ENCODE assay signal across 1 cellular context in genomic region chr17:82418001-82418986, GRCh38.
TF ChIP-seq lines count a peak whose summit lies in the region.

TSS of gene HEXD (plus strand) at chr17:82418347. CDS start at chr17:82419800, 1,453 bp downstream.
A gene with protein sequence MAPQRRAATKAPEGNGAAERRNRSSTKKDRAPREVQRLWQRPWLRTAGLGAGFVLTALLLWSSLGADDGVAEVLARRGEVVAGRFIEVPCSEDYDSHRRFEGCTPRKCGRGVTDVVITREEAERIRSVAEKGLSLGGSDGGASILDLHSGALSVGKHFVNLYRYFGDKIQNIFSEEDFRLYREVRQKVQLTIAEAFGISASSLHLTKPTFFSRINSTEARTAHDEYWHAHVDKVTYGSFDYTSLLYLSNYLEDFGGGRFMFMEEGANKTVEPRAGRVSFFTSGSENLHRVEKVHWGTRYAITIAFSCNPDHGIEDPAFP (minus strand): TSS chr17:82418586. CDS start chr17:82418485, 101 bp downstream.

TF ChIP-seq in HEK293, 187 proteins besides CTCF, POLR2A, EP300 and RAD21 (continued from another document and continues in another):
- no peak; the same call in 1 of the 2 replicates for TF ChIP-seq ZNF626 (tag by site-specific recombination; IDR thresholded peaks at IDR 0.05)
- no peak for TF ChIP-seq FEZF1 (tag by site-specific recombination; IDR thresholded peaks at IDR 0.05)
- peak; percentile 95 for TF ChIP-seq PBX3 (CRISPR knock-in tag; IDR thresholded peaks at IDR 0.05)
- no peak for TF ChIP-seq ZNF174 (tag by site-specific recombination; IDR thresholded peaks at IDR 0.05)
- no peak for TF ChIP-seq KLF7 (tag by site-specific recombination; IDR thresholded peaks at IDR 0.05; ENCODE audit: borderline replicate concordance)
- no peak for TF ChIP-seq ZNF585B (tag by site-specific recombination; IDR thresholded peaks at IDR 0.05)
- TF ChIP-seq ZSCAN23 (tag by site-specific recombination; IDR thresholded peaks at IDR 0.05) = no peak
- TF ChIP-seq KLF8 (tag by site-specific recombination; IDR thresholded peaks at IDR 0.05) = peak; percentile 58; the same call in 1 of the 2 replicates
- TF ChIP-seq, protein P1, sequence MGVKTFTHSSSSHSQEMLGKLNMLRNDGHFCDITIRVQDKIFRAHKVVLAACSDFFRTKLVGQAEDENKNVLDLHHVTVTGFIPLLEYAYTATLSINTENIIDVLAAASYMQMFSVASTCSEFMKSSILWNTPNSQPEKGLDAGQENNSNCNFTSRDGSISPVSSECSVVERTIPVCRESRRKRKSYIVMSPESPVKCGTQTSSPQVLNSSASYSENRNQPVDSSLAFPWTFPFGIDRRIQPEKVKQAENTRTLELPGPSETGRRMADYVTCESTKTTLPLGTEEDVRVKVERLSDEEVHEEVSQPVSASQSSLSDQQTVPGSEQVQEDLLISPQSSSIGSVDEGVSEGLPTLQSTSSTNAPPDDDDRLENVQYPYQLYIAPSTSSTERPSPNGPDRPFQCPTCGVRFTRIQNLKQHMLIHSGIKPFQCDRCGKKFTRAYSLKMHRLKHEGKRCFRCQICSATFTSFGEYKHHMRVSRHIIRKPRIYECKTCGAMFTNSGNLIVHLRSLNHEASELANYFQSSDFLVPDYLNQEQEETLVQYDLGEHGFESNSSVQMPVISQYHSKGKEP (tag by site-specific recombination; IDR thresholded peaks at IDR 0.05) = peak; percentile 62; the same call in 1 of the 2 replicates
- no peak for TF ChIP-seq ZNF514 (tag by site-specific recombination; IDR thresholded peaks at IDR 0.05)
- TF ChIP-seq ZNF302 (tag by site-specific recombination; IDR thresholded peaks at IDR 0.05; ENCODE audit: low read depth) = no peak
- no peak for TF ChIP-seq ZNF266 (tag by site-specific recombination; IDR thresholded peaks at IDR 0.05; ENCODE audit: low read depth)
- TF ChIP-seq, protein P2, sequence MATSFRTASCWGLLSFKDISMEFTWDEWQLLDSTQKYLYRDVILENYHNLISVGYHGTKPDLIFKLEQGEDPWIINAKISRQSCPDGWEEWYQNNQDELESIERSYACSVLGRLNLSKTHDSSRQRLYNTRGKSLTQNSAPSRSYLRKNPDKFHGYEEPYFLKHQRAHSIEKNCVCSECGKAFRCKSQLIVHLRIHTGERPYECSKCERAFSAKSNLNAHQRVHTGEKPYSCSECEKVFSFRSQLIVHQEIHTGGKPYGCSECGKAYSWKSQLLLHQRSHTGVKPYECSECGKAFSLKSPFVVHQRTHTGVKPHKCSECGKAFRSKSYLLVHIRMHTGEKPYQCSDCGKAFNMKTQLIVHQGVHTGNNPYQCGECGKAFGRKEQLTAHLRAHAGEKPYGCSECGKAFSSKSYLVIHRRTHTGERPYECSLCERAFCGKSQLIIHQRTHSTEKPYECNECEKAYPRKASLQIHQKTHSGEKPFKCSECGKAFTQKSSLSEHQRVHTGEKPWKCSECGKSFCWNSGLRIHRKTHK (tag by site-specific recombination; IDR thresholded peaks at IDR 0.05) = no peak
- TF ChIP-seq ZEB2 (tag by site-specific recombination; IDR thresholded peaks at IDR 0.05) = no peak
- no peak; the same call in 1 of the 2 replicates for TF ChIP-seq ZBTB17 (tag by site-specific recombination; IDR thresholded peaks at IDR 0.05)
- no peak for TF ChIP-seq GLI2 (tag by site-specific recombination; IDR thresholded peaks at IDR 0.05; ENCODE audit: borderline replicate concordance, low read depth)
- no peak for TF ChIP-seq ZBTB49 (tag by site-specific recombination; IDR thresholded peaks at IDR 0.05; ENCODE audit: low read depth)
- no peak; the same call in 1 of the 2 replicates for TF ChIP-seq KLF1 (tag by site-specific recombination; IDR thresholded peaks at IDR 0.05)
- TF ChIP-seq ZNF416 (tag by site-specific recombination; IDR thresholded peaks at IDR 0.05) = no peak
- peak; percentile 10 for TF ChIP-seq ZNF510 (tag by site-specific recombination; IDR thresholded peaks at IDR 0.05; ENCODE audit: insufficient replicate concordance)
- TF ChIP-seq ZNF311 (tag by site-specific recombination; IDR thresholded peaks at IDR 0.05; ENCODE audit: borderline replicate concordance) = no peak
- TF ChIP-seq MYNN (tag by site-specific recombination; IDR thresholded peaks at IDR 0.05; ENCODE audit: borderline replicate concordance) = no peak
- TF ChIP-seq PRDM2 (tag by site-specific recombination; IDR thresholded peaks at IDR 0.05; ENCODE audit: borderline replicate concordance) = no peak
- TF ChIP-seq, protein P3, sequence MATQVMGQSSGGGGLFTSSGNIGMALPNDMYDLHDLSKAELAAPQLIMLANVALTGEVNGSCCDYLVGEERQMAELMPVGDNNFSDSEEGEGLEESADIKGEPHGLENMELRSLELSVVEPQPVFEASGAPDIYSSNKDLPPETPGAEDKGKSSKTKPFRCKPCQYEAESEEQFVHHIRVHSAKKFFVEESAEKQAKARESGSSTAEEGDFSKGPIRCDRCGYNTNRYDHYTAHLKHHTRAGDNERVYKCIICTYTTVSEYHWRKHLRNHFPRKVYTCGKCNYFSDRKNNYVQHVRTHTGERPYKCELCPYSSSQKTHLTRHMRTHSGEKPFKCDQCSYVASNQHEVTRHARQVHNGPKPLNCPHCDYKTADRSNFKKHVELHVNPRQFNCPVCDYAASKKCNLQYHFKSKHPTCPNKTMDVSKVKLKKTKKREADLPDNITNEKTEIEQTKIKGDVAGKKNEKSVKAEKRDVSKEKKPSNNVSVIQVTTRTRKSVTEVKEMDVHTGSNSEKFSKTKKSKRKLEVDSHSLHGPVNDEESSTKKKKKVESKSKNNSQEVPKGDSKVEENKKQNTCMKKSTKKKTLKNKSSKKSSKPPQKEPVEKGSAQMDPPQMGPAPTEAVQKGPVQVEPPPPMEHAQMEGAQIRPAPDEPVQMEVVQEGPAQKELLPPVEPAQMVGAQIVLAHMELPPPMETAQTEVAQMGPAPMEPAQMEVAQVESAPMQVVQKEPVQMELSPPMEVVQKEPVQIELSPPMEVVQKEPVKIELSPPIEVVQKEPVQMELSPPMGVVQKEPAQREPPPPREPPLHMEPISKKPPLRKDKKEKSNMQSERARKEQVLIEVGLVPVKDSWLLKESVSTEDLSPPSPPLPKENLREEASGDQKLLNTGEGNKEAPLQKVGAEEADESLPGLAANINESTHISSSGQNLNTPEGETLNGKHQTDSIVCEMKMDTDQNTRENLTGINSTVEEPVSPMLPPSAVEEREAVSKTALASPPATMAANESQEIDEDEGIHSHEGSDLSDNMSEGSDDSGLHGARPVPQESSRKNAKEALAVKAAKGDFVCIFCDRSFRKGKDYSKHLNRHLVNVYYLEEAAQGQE (tag by site-specific recombination; IDR thresholded peaks at IDR 0.05) = no peak
- no peak for TF ChIP-seq ZNF274 (IDR thresholded peaks at IDR 0.05; ENCODE audit: low read length)
- no peak for TF ChIP-seq ZNF274 (tag by site-specific recombination; IDR thresholded peaks at IDR 0.05; ENCODE audit: borderline replicate concordance)
- no peak for TF ChIP-seq ZXDB (tag by site-specific recombination; IDR thresholded peaks at IDR 0.05)
- no peak for TF ChIP-seq HOXA7 (CRISPR knock-in tag; IDR thresholded peaks at IDR 0.05; ENCODE audit: borderline replicate concordance)
- no peak for TF ChIP-seq ZNF148 (tag by site-specific recombination; IDR thresholded peaks at IDR 0.05; ENCODE audit: borderline replicate concordance)
- TF ChIP-seq ZNF404 (tag by site-specific recombination; IDR thresholded peaks at IDR 0.05) = no peak
- TF ChIP-seq ZNF114 (tag by site-specific recombination; IDR thresholded peaks at IDR 0.05) = no peak
- peak; percentile 5 for TF ChIP-seq ZNF335 (tag by site-specific recombination; conservative IDR thresholded peaks at IDR 0.05)
- TF ChIP-seq SALL2 (tag by site-specific recombination; IDR thresholded peaks at IDR 0.05; ENCODE audit: borderline replicate concordance) = no peak
- TF ChIP-seq ZNF37A (tag by site-specific recombination; IDR thresholded peaks at IDR 0.05) = peak; percentile 50; the same call in 1 of the 2 replicates
- no peak for TF ChIP-seq ZNF639 (tag by site-specific recombination; IDR thresholded peaks at IDR 0.05)
